Comparison of ENCODE assay signal across 8 cellular contexts in genomic region chr16:27253526-27253930, GRCh38. TPM values are rescaled to one million over a fixed set of nuclear protein-coding genes. Genes with fewer than 3 reads are reported as not detected.
DNase-seq lines count a peak whose midpoint lies in the region; ATAC-seq and FAIRE-seq lines count a peak whose summit lies in the region.

No MANE protein-coding gene starts in this region.

- H3K4me3 ChIP-seq in SJCRH30 (no peak overlapping the region), small intestine (ENCODE audit: low read depth in 1 of 2, low read length in 2 of 2) (no peak overlapping the region)

- DNase-seq in EH (ENCODE audit: low read depth) (peak; percentile 88), SJCRH30 (peak in 1 of 2 experiments; percentile 28), sciatic nerve (ENCODE audit: low spot score) (peak; percentile 30), small intestine (no peak), anterior cingulate cortex (lab: John Stamatoyannopoulos, UW) (no peak)

- WGBS in small intestine, 3 donors = 76 to 86% (median 77%) methylated on average over 6 of the region's 6 CpGs

- no peak for FAIRE-seq in small intestine (lab: Jason Lieb, UNC)

- no peaks in the 10 kb centered on the region for H3K27me3 ChIP-seq in SJCRH30
- no peaks in the 10 kb centered on the region for H3K27me3 ChIP-seq in small intestine (ENCODE audit: control insufficient read depth in 2 of 2, insufficient read depth in 2 of 2, low read length in 2 of 2)

- ATAC-seq in esophagus mucosa = peak; percentile 77
- peak; percentile 52 for ATAC-seq in sciatic nerve
- ATAC-seq in HG03521 (IDR thresholded peaks at IDR 0.05; ENCODE audit: unreplicated experiment) = no peak
- ATAC-seq in GM19452 (IDR thresholded peaks at IDR 0.05; ENCODE audit: unreplicated experiment) = no peak

- intact Hi-C loops in sciatic nerve (cut with DNase I) = no loop called here

- peaks cover 5% of the 10 kb centered on the region; the same call in 1 of the 2 replicates for H3K36me3 ChIP-seq in SJCRH30
- peaks cover 0 to 5% of the 10 kb centered on the region in 2 donors for H3K36me3 ChIP-seq in small intestine (ENCODE audit: control insufficient read depth in 2 of 2, insufficient read depth in 2 of 2, low read length in 2 of 2)

- H3K27ac ChIP-seq in SJCRH30 = peak overlapping the region; percentile 7; the same call in 1 of the 2 replicates
- H3K27ac ChIP-seq in small intestine (ENCODE audit: low read depth in 1 of 2, low read length in 1 of 2) = peak overlapping the region in 1 of 2 donors; percentile 63

- peaks cover 15% of the 10 kb centered on the region for H3K4me1 ChIP-seq in SJCRH30
- peaks cover 0 to 5% of the 10 kb centered on the region in 2 donors for H3K4me1 ChIP-seq in small intestine (ENCODE audit: control insufficient read depth in 2 of 2, insufficient read depth in 1 of 2, low read depth in 1 of 2, low read length in 1 of 2)

- H3K9me3 ChIP-seq in SJCRH30 (replicated peaks) (no peaks in the 10 kb centered on the region), small intestine (ENCODE audit: control insufficient read depth, low read depth) (no peaks in the 10 kb centered on the region)

RNA-seq across cellular contexts. Expression of gene NSMCE1, which starts 15.0 kb away (rescaled TPM):
- 38.3 and 39.5 TPM in 2 replicates for total RNA-seq in SJCRH30 (2014; rRNA removed; shearing (Covaris generic))
- total RNA-seq in esophagus mucosa (46.8 TPM), sciatic nerve (39.5 TPM)
- polyA plus RNA-seq in small intestine = 10 to 100 TPM; 37.8 to 66.1 (median 42.7) TPM

RNA-seq across cellular contexts. Expression of gene KDM8, which starts 50.2 kb away (rescaled TPM):
- total RNA-seq in SJCRH30 (2014; rRNA removed; shearing (Covaris generic)) = 4.3 and 4.9 TPM in 2 replicates
- 3.9 TPM for total RNA-seq in esophagus mucosa
- 8.3 TPM for total RNA-seq in sciatic nerve
- 100 to 1,000 TPM in 1 of 3 donors, 10 to 100 TPM in 1, 1 to 10 TPM in 1; 8.7 to 117 (median 67.6) TPM for polyA plus RNA-seq in small intestine

Comparison
In these comparisons a context has a peak if more than half of its experiments do, and no peak if none do; other contexts are left out.
1. DNase-seq: peak in EH (single experiment) and sciatic nerve (single experiment); none in small intestine (single experiment) and anterior cingulate cortex (0 of 58).
2. ATAC-seq: peak in esophagus mucosa (single experiment) and sciatic nerve (single experiment); none in HG03521 (single experiment) and GM19452 (single experiment).